In genomic region chr12:57627504-57628279, GRCh38 we compare ENCODE assay signal across 1 cellular context.
TF ChIP-seq lines count a peak whose summit lies in the region.

No MANE protein-coding gene starts in this region.

TF ChIP-seq in K562, 482 proteins besides CTCF, POLR2A, EP300 and RAD21:
- peak; percentile 39 for TF ChIP-seq POLR2G (IDR thresholded peaks at IDR 0.05; ENCODE audit: low read depth, low read length)
- no peak for TF ChIP-seq BCLAF1 (IDR thresholded peaks at IDR 0.05; ENCODE audit: borderline replicate concordance in 1 of 2, control insufficient read depth in 1 of 2, low read depth in 2 of 2, low read length in 1 of 2)
- TF ChIP-seq SIN3B (IDR thresholded peaks at IDR 0.05; ENCODE audit: low read depth) = no peak
- peak; percentile 33; the same call in 1 of the 2 replicates for TF ChIP-seq RBFOX2 (IDR thresholded peaks at IDR 0.05; ENCODE audit: low read depth, low read length)
- TF ChIP-seq ZBTB33 (CRISPR knock-in tag; IDR thresholded peaks at IDR 0.05) = peak; percentile 82
